Comparison of ENCODE assay signal across 35 cellular contexts in the genomic region with DNA sequence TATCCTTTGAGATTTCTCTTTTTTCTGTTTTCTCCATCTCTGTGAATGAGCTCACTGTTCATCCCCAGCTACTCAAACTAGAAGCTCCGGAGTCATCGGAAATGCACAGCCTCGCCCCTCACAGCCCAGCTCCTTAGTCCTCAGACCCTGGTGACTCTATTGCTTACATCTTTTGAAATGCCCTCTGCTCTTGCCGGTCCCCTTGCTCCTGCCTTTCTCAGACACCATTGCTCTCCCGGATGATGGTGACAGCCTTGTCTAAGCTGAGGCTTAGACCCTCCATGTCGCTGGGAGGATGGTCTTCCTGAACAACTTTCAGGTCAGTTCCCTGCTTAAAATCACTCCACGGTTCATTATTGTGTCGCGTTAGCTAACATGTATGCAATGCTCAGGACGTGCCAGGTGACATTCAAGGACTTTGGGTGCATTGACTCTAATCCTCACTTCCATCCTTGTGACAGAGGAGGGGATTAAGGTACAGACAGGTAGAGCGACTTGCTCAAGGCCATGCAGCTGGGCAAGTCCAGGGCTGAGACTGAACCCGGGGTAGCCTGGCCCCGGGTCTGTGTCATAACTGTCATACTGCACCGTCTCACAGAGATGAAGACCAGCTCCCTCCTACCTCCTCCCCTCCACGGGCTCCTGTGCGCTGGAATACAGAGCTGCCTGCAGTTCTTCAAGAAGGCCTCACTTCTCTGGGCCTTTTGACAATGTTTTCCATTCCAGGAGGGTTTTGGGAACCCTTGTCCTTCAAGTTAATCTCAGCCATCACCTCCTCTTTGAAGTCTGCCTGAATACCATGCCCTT. TPM values are rescaled to one million over a fixed set of nuclear protein-coding genes. Genes with fewer than 3 reads are reported as not detected.
"Had no signal": no experiment of that assay in that cellular context is flagged by ENCODE, and none has a peak within 500 bp of the region (broad histone marks: within the 10 kb centered on the region; RNA-seq: fewer than 3 reads in every experiment).

No MANE protein-coding gene starts in this region.

- H3K9me3 ChIP-seq: ascending aorta, MG63, SJCRH30, SK-N-SH had no signal

- H3K27ac Mint-ChIP-seq: activated B cell treated with CpG ODN at 0.5 μM for 24 hours; activated CD4-positive, alpha-beta memory T cell treated with anti-CD3 and anti-CD28 coated beads for 36 hours; activated naive CD4-positive, alpha-beta T cell treated with anti-CD3 and anti-CD28 coated beads, Interleukin-2, amount 50 U/mL, for 24 hours; activated naive CD8-positive, alpha-beta T cell treated with anti-CD3 and anti-CD28 coated beads, Interleukin-2, amount 10 ng/mL, durations not matched to agents 7 days and 5 days; activated T-helper 1 cell treated with anti-CD3 and anti-CD28 coated beads, Interleukin-12 subunit alpha, Interleukin-12 subunit beta, Interleukin-2, Interleukin-4 antibody, amounts not matched to agents 30 ng/mL and 10 ng/mL and 1 ng/mL, durations not matched to agents 14 hours and 24 hours and 36 hours; T-helper 1 cell treated with Interleukin-12 subunit alpha and Interleukin-12 subunit beta and Interleukin-4 antibody, amounts not matched to agents 30 μg/mL and 1 μg/mL, for 36 hours; T-helper 2 cell treated with Interferon-gamma antibody and Interleukin-4, amounts not matched to agents 5 μg/mL and 100 μg/mL, for 36 hours had no signal

- H3K4me1 Mint-ChIP-seq: activated B cell treated with CpG ODN at 0.5 μM for 24 hours; activated naive CD4-positive, alpha-beta T cell treated with anti-CD3 and anti-CD28 coated beads, Interleukin-2, amount 50 U/mL, for 24 hours; activated naive CD8-positive, alpha-beta T cell treated with anti-CD3 and anti-CD28 coated beads, Interleukin-2, amount 10 ng/mL, durations not matched to agents 7 days and 5 days; central memory CD8-positive, alpha-beta T cell had no signal

- H3K9me3 Mint-ChIP-seq: activated B cell treated with CpG ODN at 0.5 μM for 24 hours; activated CD4-positive, alpha-beta memory T cell treated with anti-CD3 and anti-CD28 coated beads for 36 hours; activated naive CD4-positive, alpha-beta T cell treated with anti-CD3 and anti-CD28 coated beads, Interleukin-2, amount 50 U/mL, for 24 hours; activated naive CD8-positive, alpha-beta T cell treated with anti-CD3 and anti-CD28 coated beads, Interleukin-2, amount 10 ng/mL, durations not matched to agents 7 days and 5 days; activated T-cell treated with anti-CD3 and anti-CD28 coated beads, Interleukin-2, amount 50 U/mL, for 4 hours; activated T-helper 1 cell treated with anti-CD3 and anti-CD28 coated beads, Interleukin-12 subunit alpha, Interleukin-12 subunit beta, Interleukin-2, Interleukin-4 antibody, amounts not matched to agents 30 ng/mL and 10 ng/mL and 1 ng/mL, durations not matched to agents 14 hours and 24 hours and 36 hours; central memory CD8-positive, alpha-beta T cell; T-helper 1 cell treated with Interleukin-12 subunit alpha and Interleukin-12 subunit beta and Interleukin-4 antibody, amounts not matched to agents 30 μg/mL and 1 μg/mL, for 36 hours; T-helper 2 cell treated with Interferon-gamma antibody and Interleukin-4, amounts not matched to agents 5 μg/mL and 100 μg/mL, for 36 hours had no signal

- H3K27me3 ChIP-seq: ascending aorta, cardiac muscle cell, MG63, SJCRH30 had no signal

- H3K27ac ChIP-seq: ascending aorta, cardiac muscle cell, SJCRH30 had no signal

- H3K4me2 ChIP-seq: SK-N-SH had no signal

- H3K36me3 ChIP-seq: ascending aorta, cardiac muscle cell, MG63, SJCRH30 had no signal

- H3K4me3 Mint-ChIP-seq: activated B cell treated with CpG ODN at 0.5 μM for 24 hours; activated CD4-positive, alpha-beta memory T cell treated with anti-CD3 and anti-CD28 coated beads for 36 hours; activated naive CD4-positive, alpha-beta T cell treated with anti-CD3 and anti-CD28 coated beads, Interleukin-2, amount 50 U/mL, for 24 hours; activated naive CD8-positive, alpha-beta T cell treated with anti-CD3 and anti-CD28 coated beads, Interleukin-2, amount 10 ng/mL, durations not matched to agents 7 days and 5 days; activated T-cell treated with anti-CD3 and anti-CD28 coated beads, Interleukin-2, amount 50 U/mL, for 4 hours; activated T-helper 1 cell treated with anti-CD3 and anti-CD28 coated beads, Interleukin-12 subunit alpha, Interleukin-12 subunit beta, Interleukin-2, Interleukin-4 antibody, amounts not matched to agents 30 ng/mL and 10 ng/mL and 1 ng/mL, durations not matched to agents 14 hours and 24 hours and 36 hours; central memory CD8-positive, alpha-beta T cell; T-helper 1 cell treated with Interleukin-12 subunit alpha and Interleukin-12 subunit beta and Interleukin-4 antibody, amounts not matched to agents 30 μg/mL and 1 μg/mL, for 36 hours; T-helper 2 cell treated with Interferon-gamma antibody and Interleukin-4, amounts not matched to agents 5 μg/mL and 100 μg/mL, for 36 hours had no signal

- H3K36me3 Mint-ChIP-seq: activated CD4-positive, alpha-beta memory T cell treated with anti-CD3 and anti-CD28 coated beads for 36 hours; activated naive CD4-positive, alpha-beta T cell treated with anti-CD3 and anti-CD28 coated beads, Interleukin-2, amount 50 U/mL, for 24 hours; activated naive CD8-positive, alpha-beta T cell treated with anti-CD3 and anti-CD28 coated beads, Interleukin-2, amount 10 ng/mL, durations not matched to agents 7 days and 5 days had no signal

- H3K9me2 ChIP-seq: SK-N-SH had no signal

- H3K4me1 ChIP-seq: ascending aorta, SJCRH30 had no signal

- H3K4me3 ChIP-seq: ascending aorta, cardiac muscle cell, MG63, SJCRH30 had no signal

- DNase-seq: activated B cell treated with CpG ODN at 0.5 μM for 24 hours; activated CD4-positive, alpha-beta memory T cell treated with anti-CD3 and anti-CD28 coated beads for 36 hours; activated CD4-positive, alpha-beta T cell treated with anti-CD3 and anti-CD28 coated beads for 4 hours; activated CD4-positive, alpha-beta T cell treated with anti-CD3 and anti-CD28 coated beads, Interleukin-2, amount 50 U/mL, for 1 hour; activated CD4-positive, CD25-positive, alpha-beta regulatory T cell treated with anti-CD3 and anti-CD28 coated beads, Interleukin-2, amount 50 U/mL, for 72 hours; activated CD8-positive, alpha-beta memory T cell treated with anti-CD3 and anti-CD28 coated beads, Interleukin-2, amount 50 U/mL, for 4 hours; activated naive CD4-positive, alpha-beta T cell treated with Interleukin-2 at 50 U/mL for 16 hours; activated naive CD8-positive, alpha-beta T cell treated with anti-CD3 and anti-CD28 coated beads, Interleukin-2, amount 10 ng/mL, durations not matched to agents 7 days and 5 days; activated T-cell treated with anti-CD3 and anti-CD28 coated beads for 4 hours; activated T-cell treated with anti-CD3 and anti-CD28 coated beads, Interleukin-2, amount 50 U/mL, for 4 hours; amygdala; Kasumi-1; MG63; NCI-H1048; NCI-H1105 treated with DMSO at 0.1 percent for 48 hours; NCI-H1436; NCI-H1694; NCI-H1930; NCI-H2081 treated with DMSO at 0.1 percent for 48 hours; NCI-H226; NCI-H446 treated with DMSO at 0.1 percent for 48 hours; NCI-H524 treated with DMSO at 0.1 percent for 48 hours; SHP77; SJCRH30; SK-N-SH had no signal

- ATAC-seq: activated T-cell treated with anti-CD3 and anti-CD28 coated beads, Interleukin-2, amount 50 U/mL, for 4 hours; Panc1 had no signal

- H3K27me3 Mint-ChIP-seq: activated CD4-positive, alpha-beta memory T cell treated with anti-CD3 and anti-CD28 coated beads for 36 hours; activated naive CD4-positive, alpha-beta T cell treated with anti-CD3 and anti-CD28 coated beads, Interleukin-2, amount 50 U/mL, for 24 hours; activated naive CD8-positive, alpha-beta T cell treated with anti-CD3 and anti-CD28 coated beads, Interleukin-2, amount 10 ng/mL, durations not matched to agents 7 days and 5 days had no signal

RNA-seq across cellular contexts. Expression of gene UCMA, which starts 4.3 kb away (rescaled TPM):
- total RNA-seq: activated B cell treated with CpG ODN at 0.5 μM for 24 hours; activated CD4-positive, alpha-beta memory T cell treated with anti-CD3 and anti-CD28 coated beads for 36 hours; activated naive CD8-positive, alpha-beta T cell treated with anti-CD3 and anti-CD28 coated beads, Interleukin-2, amount 10 ng/mL, durations not matched to agents 7 days and 5 days; activated T-cell treated with anti-CD3 and anti-CD28 coated beads, Interleukin-2, amount 50 U/mL, for 4 hours; activated T-helper 1 cell treated with anti-CD3 and anti-CD28 coated beads, Interleukin-12 subunit alpha, Interleukin-12 subunit beta, Interleukin-2, Interleukin-4 antibody, amounts not matched to agents 30 ng/mL and 10 ng/mL and 1 ng/mL, durations not matched to agents 14 hours and 24 hours and 36 hours; ascending aorta; cardiac muscle cell; RPMI7951; SJCRH30 had no signal
- polyA plus RNA-seq: adipose tissue, cardiac muscle cell, SK-N-SH had no signal
